ENCODE assay signal across 10 cellular contexts in the genomic region with DNA sequence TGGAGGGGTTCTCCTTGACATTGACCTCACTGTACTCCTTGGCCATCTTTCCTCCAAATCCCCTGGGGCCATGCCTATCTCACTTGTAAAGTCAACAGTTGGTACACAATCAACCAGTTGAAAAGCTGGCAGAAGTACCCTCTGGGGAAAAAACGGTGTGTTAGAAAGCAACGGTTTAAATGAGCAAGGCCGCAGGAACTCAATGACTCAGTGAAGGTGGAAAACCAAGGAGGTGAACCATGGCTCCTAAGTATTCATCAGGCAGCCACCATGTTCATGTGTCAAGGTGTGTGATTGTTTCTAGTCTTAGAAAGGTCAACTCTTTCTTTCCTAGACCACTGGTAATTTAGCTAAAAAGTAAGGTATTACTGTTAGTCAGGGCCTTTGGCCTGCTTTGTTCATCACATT.
A peak's percentile ranks its signal among the peaks of the same experiment; 100 is the strongest.
DNase-seq lines count a peak whose midpoint lies in the region; ATAC-seq, FAIRE-seq and TF ChIP-seq lines count a peak whose summit lies in the region.
"Had no signal": no experiment of that assay in that cellular context is flagged by ENCODE, and none has a peak within 500 bp of the region (broad histone marks: within the 10 kb centered on the region; RNA-seq: fewer than 3 reads in every experiment).

No MANE protein-coding gene starts in this region.

- WGBS in adrenal gland, 4 donors = 72 to 89% (median 79%) methylated on average over 3 of the region's 3 CpGs
- WGBS in small intestine, 3 donors = 57 to 87% (median 75%) methylated on average over 3 of the region's 3 CpGs

- H3K36me3 ChIP-seq in adrenal gland (replicated peaks in 1 of 2) (no peaks in the 10 kb centered on the region), small intestine (ENCODE audit: control insufficient read depth in 2 of 2, insufficient read depth in 2 of 2, low read length in 2 of 2) (no peaks in the 10 kb centered on the region)

- peak; percentile 39 for DNase-seq in stimulated activated naive CD4-positive, alpha-beta T cell treated with Interleukin-2 at 50 U/mL for 16 hours (lab: John Stamatoyannopoulos, UW)
- DNase-seq in stimulated activated naive CD4-positive, alpha-beta T cell (lab: John Stamatoyannopoulos, UW) = no peak
- DNase-seq in activated naive CD4-positive, alpha-beta T cell treated with anti-CD3 and anti-CD28 coated beads, Interleukin-2, amount 50 U/mL, for 16 hours = peak; percentile 9
- DNase-seq in NK-92 (lab: John Stamatoyannopoulos, UW; ENCODE audit: unreplicated experiment) = no peak
- DNase-seq in adrenal gland = no peak
- DNase-seq in cardiac septum (ENCODE audit: low spot score) = no peak
- DNase-seq in small intestine = no peak
- DNase-seq: nephron progenitor cell had no signal

- ATAC-seq in HG03457 (IDR thresholded peaks at IDR 0.05; ENCODE audit: unreplicated experiment) = peak; percentile 23

- no peaks in the 10 kb centered on the region for H3K4me1 ChIP-seq in adrenal gland (replicated peaks in 1 of 2)
- no peaks in the 10 kb centered on the region for H3K4me1 ChIP-seq in small intestine (ENCODE audit: control insufficient read depth in 2 of 2, insufficient read depth in 1 of 2, low read depth in 1 of 2, low read length in 1 of 2)

- FAIRE-seq in small intestine (lab: Jason Lieb, UNC) = no peak
- FAIRE-seq: endothelial cell of umbilical vein had no signal

- intact Hi-C loops in adrenal gland (cut with DNase I) (no loop called here), cardiac septum (cut with DNase I) (loop anchor here (5.0 kb wide), 1 partner anchor 431 kb away; no protein-coding TSS in a partner anchor)

- TF ChIP-seq CTCF in adrenal gland (IDR thresholded peaks at IDR 0.05) = no peak

- H3K4me3 ChIP-seq in adrenal gland (no peak overlapping the region), small intestine (ENCODE audit: low read depth in 1 of 2, low read length in 2 of 2) (no peak overlapping the region)

- no peak overlapping the region for H3K27ac ChIP-seq in adrenal gland
- H3K27ac ChIP-seq in small intestine (ENCODE audit: low read depth in 1 of 2, low read length in 1 of 2) = no peak overlapping the region

- H3K9me3 ChIP-seq in adrenal gland (replicated peaks in 1 of 3) = no peaks in the 10 kb centered on the region
- no peaks in the 10 kb centered on the region for H3K9me3 ChIP-seq in small intestine (ENCODE audit: control insufficient read depth, low read depth)

- no peak for TF ChIP-seq POLR2A in adrenal gland (IDR thresholded peaks at IDR 0.05)

- H3K27me3 ChIP-seq in adrenal gland (no peaks in the 10 kb centered on the region), small intestine (ENCODE audit: control insufficient read depth in 2 of 2, insufficient read depth in 2 of 2, low read length in 2 of 2) (no peaks in the 10 kb centered on the region)

Comparison
In these comparisons a context has a peak if more than half of its experiments do, and no peak if none do; other contexts are left out.
1. DNase-seq: peak in stimulated activated naive CD4-positive, alpha-beta T cell treated with Interleukin-2 at 50 U/mL for 16 hours (single experiment) and activated naive CD4-positive, alpha-beta T cell treated with anti-CD3 and anti-CD28 coated beads, Interleukin-2, amount 50 U/mL, for 16 hours (single experiment); none in stimulated activated naive CD4-positive, alpha-beta T cell (0 of 6), NK-92 (single experiment), adrenal gland (0 of 7), cardiac septum (single experiment) and small intestine (single experiment).